ENCODE assay signal across 23 cellular contexts in the genomic region with DNA sequence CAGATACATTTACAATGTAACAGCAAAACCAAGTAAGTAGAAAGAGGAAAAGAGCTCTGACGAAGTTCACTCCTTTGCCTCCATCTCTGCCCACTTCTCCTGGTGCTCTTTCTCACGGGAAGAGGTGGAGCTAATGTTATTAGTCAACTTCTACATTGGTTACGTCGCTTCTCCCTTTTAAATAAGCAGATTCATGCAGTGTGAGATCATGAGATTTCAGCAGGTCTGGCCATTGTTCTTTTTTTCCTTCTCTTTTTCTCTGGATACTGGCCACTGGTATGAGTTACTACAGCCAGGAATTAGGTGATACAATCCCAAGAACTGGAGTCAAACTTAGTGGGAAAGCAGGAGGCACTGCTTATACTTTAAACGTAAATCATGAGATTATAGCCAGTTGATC.
A peak's percentile ranks its signal among the peaks of the same experiment; 100 is the strongest.
DNase-seq lines count a peak whose midpoint lies in the region; ATAC-seq, FAIRE-seq and TF ChIP-seq lines count a peak whose summit lies in the region.
"Had no signal": no experiment of that assay in that cellular context is flagged by ENCODE, and none has a peak within 500 bp of the region (broad histone marks: within the 10 kb centered on the region; RNA-seq: fewer than 3 reads in every experiment).

No MANE protein-coding gene starts in this region.

- H3K27me3 ChIP-seq in CD4-positive, alpha-beta T cell (ENCODE audit: control insufficient read depth, insufficient read depth, low read length), result no peaks in the 10 kb centered on the region

- no peak overlapping the region for H3K27ac ChIP-seq in CD4-positive, alpha-beta T cell (ENCODE audit: low read depth, low read length)

- no peak for TF ChIP-seq CTCF in fibroblast of mammary gland (conservative IDR thresholded peaks at IDR 0.05; ENCODE audit: control insufficient read depth, insufficient read depth, low read depth, low read length)
- TF ChIP-seq CTCF in CD4-positive, alpha-beta T cell (IDR thresholded peaks at IDR 0.05), result no peak

- H3K4me1 Mint-ChIP-seq in CD4-positive, alpha-beta T cell (ENCODE audit: low read depth), result peaks cover 6% of the 10 kb centered on the region
- H3K4me1 Mint-ChIP-seq: nephron had no signal

- peaks cover 8% of the 10 kb centered on the region for H3K9me3 ChIP-seq in CD4-positive, alpha-beta T cell (ENCODE audit: control insufficient read depth, low read length)

- no peaks in the 10 kb centered on the region for H3K27me3 Mint-ChIP-seq in CD4-positive, alpha-beta T cell
- H3K27me3 Mint-ChIP-seq: activated naive CD8-positive, alpha-beta T cell treated with anti-CD3 and anti-CD28 coated beads, Interleukin-2, amount 10 ng/mL, durations not matched to agents 7 days and 5 days had no signal

- FAIRE-seq in urothelium cell line (lab: Jason Lieb, UNC), result no peak

- H3K36me3 Mint-ChIP-seq in CD4-positive, alpha-beta T cell (ENCODE audit: low read depth), result peaks cover 97% of the 10 kb centered on the region

- no peak overlapping the region for H3K4me3 ChIP-seq in fibroblast of mammary gland (ENCODE audit: control insufficient read depth, low read depth, low read length)
- H3K4me3 ChIP-seq: lung had no signal

- DNase-seq in SIG-M5 treated with dmso at 0.1 percent for 504 hours (lab: John Stamatoyannopoulos, UW; ENCODE audit: unreplicated experiment), result peak; percentile 25
- DNase-seq in SIG-M5 (lab: John Stamatoyannopoulos, UW), result no peak
- peak; percentile 50 for DNase-seq in amniotic epithelial cell (ENCODE audit: low read depth)
- peak; percentile 68 for DNase-seq in fibroblast of mammary gland (ENCODE audit: low read depth)
- peak; percentile 4 for DNase-seq in urothelium cell line (ENCODE audit: low spot score)
- DNase-seq in HEK293T (ENCODE audit: extremely low spot score), result no peak
- DNase-seq in CD4-positive, alpha-beta T cell, result no peak
- DNase-seq: 8988T; activated naive CD8-positive, alpha-beta T cell treated with anti-CD3 and anti-CD28 coated beads, Interleukin-2, amount 10 ng/mL, durations not matched to agents 7 days and 5 days; activated T-cell treated with anti-CD3 and anti-CD28 coated beads, Interleukin-2, amount 50 U/mL, for 48 hours; CD8-positive, alpha-beta T cell; cerebellar nuclear complex; EL; glutamatergic neuron; NCI-H2081; NCI-H524; stimulated activated CD4-positive, alpha-beta T cell treated with anti-CD3 and anti-CD28 coated beads, Interleukin-15, amount 100 ng/mL, for 24 hours; stimulated activated naive CD8-positive, alpha-beta T cell treated with anti-CD3 and anti-CD28 coated beads, Interleukin-15, Interleukin-2, amounts not matched to agents 100 U/mL and 50 U/mL, for 24 hours; trophoblast cell had no signal

- POLR2A ChIA-PET in HEK293T (lab: Yijun Ruan, JAX), result no interaction called here
- POLR2A ChIA-PET in CD4-positive, alpha-beta T cell (lab: Charles Lee), result no interaction called here

- intact Hi-C loops in CD4-positive, alpha-beta T cell (cut with DNase I, micrococcal nuclease), result loop anchor here in 1 of 2 experiments (5.0 kb wide), 1 partner anchor 126 kb away; no protein-coding TSS in a partner anchor

- H3K9me3 Mint-ChIP-seq in CD4-positive, alpha-beta T cell, result no peaks in the 10 kb centered on the region

- H3K27ac Mint-ChIP-seq in CD4-positive, alpha-beta T cell, result no peak overlapping the region
- H3K27ac Mint-ChIP-seq: activated naive CD8-positive, alpha-beta T cell treated with anti-CD3 and anti-CD28 coated beads, Interleukin-2, amount 10 ng/mL, durations not matched to agents 7 days and 5 days; nephron had no signal

- no peak overlapping the region for H3K4me3 Mint-ChIP-seq in CD4-positive, alpha-beta T cell
- H3K4me3 Mint-ChIP-seq: activated naive CD8-positive, alpha-beta T cell treated with anti-CD3 and anti-CD28 coated beads, Interleukin-2, amount 10 ng/mL, durations not matched to agents 7 days and 5 days; CD8-positive, alpha-beta T cell; nephron had no signal

- no peak for ATAC-seq in CD4-positive, alpha-beta T cell (ENCODE audit: poor library complexity)
- no peak for ATAC-seq in GM19397 (IDR thresholded peaks at IDR 0.05; ENCODE audit: unreplicated experiment)
- ATAC-seq: CD8-positive, alpha-beta T cell; Panc1; stimulated activated naive CD8-positive, alpha-beta T cell treated with anti-CD3 and anti-CD28 coated beads, Interleukin-15, Interleukin-2, amounts not matched to agents 100 U/mL and 50 U/mL, for 24 hours had no signal

- CTCF ChIA-PET in HEK293T (lab: Yijun Ruan, JAX), result no interaction called here
- CTCF ChIA-PET in CD4-positive, alpha-beta T cell (lab: Charles Lee), result no interaction called here

TF ChIP-seq in HEK293T, 16 proteins besides CTCF, POLR2A, EP300 and RAD21:
- TF ChIP-seq SP1 (IDR thresholded peaks at IDR 0.05) (no peak), BHLHE40 (IDR thresholded peaks at IDR 0.05; ENCODE audit: borderline replicate concordance) (no peak), NFRKB (IDR thresholded peaks at IDR 0.05) (no peak), SUZ12 (IDR thresholded peaks at IDR 0.05) (no peak), HDGF (IDR thresholded peaks at IDR 0.05; ENCODE audit: borderline replicate concordance) (no peak), TARDBP (IDR thresholded peaks at IDR 0.05) (no peak), FOXK2 (IDR thresholded peaks at IDR 0.05) (no peak), ZNF384 (IDR thresholded peaks at IDR 0.05) (no peak), ELF4 (IDR thresholded peaks at IDR 0.05) (no peak), CTBP1 (IDR thresholded peaks at IDR 0.05; ENCODE audit: borderline replicate concordance) (no peak), FOXA1 (IDR thresholded peaks at IDR 0.05) (no peak), LEF1 (IDR thresholded peaks at IDR 0.05; ENCODE audit: borderline replicate concordance) (no peak), L3MBTL2 (conservative IDR thresholded peaks at IDR 0.05) (no peak)
- TF ChIP-seq, protein P1, sequence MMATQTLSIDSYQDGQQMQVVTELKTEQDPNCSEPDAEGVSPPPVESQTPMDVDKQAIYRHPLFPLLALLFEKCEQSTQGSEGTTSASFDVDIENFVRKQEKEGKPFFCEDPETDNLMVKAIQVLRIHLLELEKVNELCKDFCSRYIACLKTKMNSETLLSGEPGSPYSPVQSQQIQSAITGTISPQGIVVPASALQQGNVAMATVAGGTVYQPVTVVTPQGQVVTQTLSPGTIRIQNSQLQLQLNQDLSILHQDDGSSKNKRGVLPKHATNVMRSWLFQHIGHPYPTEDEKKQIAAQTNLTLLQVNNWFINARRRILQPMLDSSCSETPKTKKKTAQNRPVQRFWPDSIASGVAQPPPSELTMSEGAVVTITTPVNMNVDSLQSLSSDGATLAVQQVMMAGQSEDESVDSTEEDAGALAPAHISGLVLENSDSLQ (IDR thresholded peaks at IDR 0.05), result no peak

Comparison
In these comparisons a context has a peak if more than half of its experiments do, and no peak if none do; other contexts are left out.
1. DNase-seq: peak in SIG-M5 treated with dmso at 0.1 percent for 504 hours (single experiment), amniotic epithelial cell (single experiment), fibroblast of mammary gland (single experiment) and urothelium cell line (single experiment); none in SIG-M5 (single experiment), HEK293T (single experiment) and CD4-positive, alpha-beta T cell (0 of 10).